ENCODE assay signal across 22 cellular contexts in genomic region chr13:35646061-35646774, GRCh38.
"Had no signal": no experiment of that assay in that cellular context is flagged by ENCODE, and none has a peak within 500 bp of the region (broad histone marks: within the 10 kb centered on the region; RNA-seq: fewer than 3 reads in every experiment).

No MANE protein-coding gene starts in this region.

- H3K27me3 ChIP-seq: brain microvascular endothelial cell, colonic mucosa, esophagus squamous epithelium had no signal

- H3K36me3 ChIP-seq: brain microvascular endothelial cell, colonic mucosa, esophagus squamous epithelium, WERI-Rb-1 had no signal

- H3K4me1 ChIP-seq: colonic mucosa had no signal

- H3K9me3 ChIP-seq: colonic mucosa, esophagus squamous epithelium had no signal

- H3K27ac ChIP-seq: brain microvascular endothelial cell, colonic mucosa, epithelial cell of prostate, esophagus squamous epithelium, WERI-Rb-1 had no signal

- H3K4me3 ChIP-seq: colonic mucosa, esophagus squamous epithelium had no signal

- DNase-seq: activated B cell treated with CpG ODN at 0.5 μM for 24 hours; activated CD4-positive, alpha-beta T cell treated with anti-CD3 and anti-CD28 coated beads for 48 hours; activated CD4-positive, alpha-beta T cell treated with anti-CD3 and anti-CD28 coated beads, Interleukin-2, amount 50 U/mL, for 1 hour; activated CD4-positive, alpha-beta T cell treated with anti-CD3 and anti-CD28 coated beads, Interleukin-2, amount 50 U/mL, for 48 hours; activated CD8-positive, alpha-beta memory T cell treated with anti-CD3 and anti-CD28 coated beads for 24 hours; activated CD8-positive, alpha-beta T cell treated with anti-CD3 and anti-CD28 coated beads for 36 hours; activated effector memory CD4-positive, alpha-beta T cell treated with Interleukin-2 at 50 U/mL for 16 hours; activated gamma-delta T cell treated with Interleukin-2 at 50 U/mL for 16 hours; activated naive CD4-positive, alpha-beta T cell treated with anti-CD3 and anti-CD28 coated beads, Interleukin-2, amount 50 U/mL, for 16 hours; activated naive CD4-positive, alpha-beta T cell treated with Interleukin-2 at 50 U/mL for 16 hours; activated T-cell treated with anti-CD3 and anti-CD28 coated beads, Interleukin-2, amount 50 U/mL, for 4 hours; amniotic stem cell; anterior cingulate cortex; brain microvascular endothelial cell; colonic mucosa; effector CD8-positive, alpha-beta T cell; esophagus squamous epithelium; head of caudate nucleus; T-helper 17 cell; T1000; WERI-Rb-1 had no signal
